Comparison of ENCODE assay signal across 24 cellular contexts in genomic region chr4:1610791-1611500, GRCh38.
"Had no signal": no experiment of that assay in that cellular context is flagged by ENCODE, and none has a peak within 500 bp of the region (broad histone marks: within the 10 kb centered on the region; RNA-seq: fewer than 3 reads in every experiment).

No MANE protein-coding gene starts in this region.

- H3K9me3 ChIP-seq: ascending aorta, esophagus muscularis mucosa, lower lobe of right lung, mucosa of descending colon, tibial artery, uterus had no signal

- ATAC-seq: activated CD8-positive, alpha-beta T cell treated with anti-CD3 and anti-CD28 coated beads, Interleukin-2, amount 10 ng/mL, durations not matched to agents 7 days and 5 days; activated naive CD4-positive, alpha-beta T cell treated with anti-CD3 and anti-CD28 coated beads, Interleukin-2, amount 50 U/mL, for 72 hours; activated T-helper 17 cell treated with anti-CD3 and anti-CD28 coated beads, Interleukin-2, amount 50 U/mL, for 72 hours; effector memory CD8-positive, alpha-beta T cell; mucosa of descending colon had no signal

- H3K27me3 Mint-ChIP-seq: activated T-cell treated with anti-CD3 and anti-CD28 coated beads, Interleukin-2, amount 50 U/mL, for 24 hours; activated T-helper 17 cell treated with anti-CD3 and anti-CD28 coated beads, Interleukin-2, amount 50 U/mL, for 72 hours; effector memory CD8-positive, alpha-beta T cell had no signal

- H3K9me3 Mint-ChIP-seq: nephron progenitor cell had no signal

- H3K4me3 ChIP-seq: ascending aorta, dorsolateral prefrontal cortex, esophagus muscularis mucosa, lower lobe of right lung, mucosa of descending colon, tibial artery, uterus had no signal

- H3K27ac ChIP-seq: ascending aorta, brain microvascular endothelial cell, dorsolateral prefrontal cortex, esophagus muscularis mucosa, lower lobe of right lung, parathyroid adenoma, tibial artery, uterus, VCaP had no signal

- H3K27ac Mint-ChIP-seq: activated CD8-positive, alpha-beta T cell treated with anti-CD3 and anti-CD28 coated beads, Interleukin-2, amount 10 ng/mL, durations not matched to agents 7 days and 5 days; activated naive CD4-positive, alpha-beta T cell treated with anti-CD3 and anti-CD28 coated beads, Interleukin-2, amount 50 U/mL, for 72 hours; activated T-cell treated with anti-CD3 and anti-CD28 coated beads, Interleukin-2, amount 50 U/mL, for 24 hours; activated T-helper 17 cell treated with anti-CD3 and anti-CD28 coated beads, Interleukin-2, amount 50 U/mL, for 72 hours; effector memory CD8-positive, alpha-beta T cell; nephron progenitor cell had no signal

- DNase-seq: activated CD4-positive, alpha-beta T cell treated with anti-CD3 and anti-CD28 coated beads, Interleukin-2, amount 50 U/mL, for 1 hour; activated CD4-positive, CD25-positive, alpha-beta regulatory T cell treated with anti-CD3 and anti-CD28 coated beads, Interleukin-2, amount 50 U/mL, for 72 hours; activated CD8-positive, alpha-beta T cell treated with anti-CD3 and anti-CD28 coated beads, Interleukin-2, amount 10 ng/mL, durations not matched to agents 7 days and 5 days; activated T-cell treated with anti-CD3 and anti-CD28 coated beads, Interleukin-2, amount 50 U/mL, for 24 hours; brain microvascular endothelial cell; central memory CD4-positive, alpha-beta T cell; effector memory CD8-positive, alpha-beta T cell; hippocampal formation; mesendoderm; nephron progenitor cell; nucleus accumbens; stimulated activated CD4-positive, alpha-beta T cell treated with anti-CD3 and anti-CD28 coated beads, Interleukin-4, amount 100 ng/mL, for 1 hour; stimulated activated naive CD4-positive, alpha-beta T cell treated with Interleukin-2 at 50 U/mL for 16 hours; tibial artery; uterus had no signal

- H3K27me3 ChIP-seq: ascending aorta, brain microvascular endothelial cell, uterus had no signal

- H3K4me3 Mint-ChIP-seq: activated CD8-positive, alpha-beta T cell treated with anti-CD3 and anti-CD28 coated beads, Interleukin-2, amount 10 ng/mL, durations not matched to agents 7 days and 5 days; activated T-cell treated with anti-CD3 and anti-CD28 coated beads, Interleukin-2, amount 50 U/mL, for 24 hours; activated T-helper 17 cell treated with anti-CD3 and anti-CD28 coated beads, Interleukin-2, amount 50 U/mL, for 72 hours; effector memory CD8-positive, alpha-beta T cell; nephron progenitor cell had no signal

- H3K36me3 ChIP-seq: ascending aorta, brain microvascular endothelial cell, esophagus muscularis mucosa, lower lobe of right lung, tibial artery, uterus had no signal

- H3K4me1 ChIP-seq: ascending aorta, esophagus muscularis mucosa, parathyroid adenoma, tibial artery, uterus had no signal
